12 cellular contexts compared by ENCODE assay signal in the genomic region with DNA sequence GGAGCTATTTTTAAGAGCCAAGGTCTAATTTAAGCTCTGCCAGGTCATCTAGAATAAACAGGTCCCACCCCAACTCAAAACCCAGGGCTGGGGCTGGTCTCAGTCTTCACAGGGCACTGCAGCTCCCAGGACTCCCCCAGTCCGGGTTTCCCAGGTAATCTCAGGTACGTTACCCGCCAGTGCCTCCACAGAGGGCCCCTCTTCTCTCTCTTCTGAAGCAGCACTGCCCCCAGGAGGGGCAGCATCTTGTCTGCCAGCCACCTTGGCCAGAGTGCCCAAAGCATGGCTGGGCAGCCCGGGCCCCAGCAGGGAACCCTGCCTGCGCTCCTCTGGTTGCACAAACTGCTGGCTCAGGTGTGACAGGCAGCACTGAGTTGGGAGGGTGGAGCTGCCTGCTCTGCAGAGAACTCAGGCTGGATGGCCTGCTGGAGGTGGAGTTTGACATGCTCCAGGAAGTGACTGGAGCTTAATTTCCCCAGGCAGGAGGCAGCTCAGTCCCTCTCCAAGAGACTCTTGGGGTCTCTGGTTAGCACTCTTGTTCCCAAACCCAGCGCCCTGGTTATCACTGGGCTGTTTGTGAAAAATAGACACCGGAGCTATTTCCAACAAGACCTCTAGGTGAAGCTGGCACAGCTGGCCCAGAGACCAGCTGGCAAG. TPM values are rescaled to one million over a fixed set of nuclear protein-coding genes. Genes with fewer than 3 reads are reported as not detected.
DNase-seq lines count a peak whose midpoint lies in the region; ATAC-seq, FAIRE-seq and TF ChIP-seq lines count a peak whose summit lies in the region.
"Had no signal": no experiment of that assay in that cellular context is flagged by ENCODE, and none has a peak within 500 bp of the region (broad histone marks: within the 10 kb centered on the region; RNA-seq: fewer than 3 reads in every experiment).

A gene with protein sequence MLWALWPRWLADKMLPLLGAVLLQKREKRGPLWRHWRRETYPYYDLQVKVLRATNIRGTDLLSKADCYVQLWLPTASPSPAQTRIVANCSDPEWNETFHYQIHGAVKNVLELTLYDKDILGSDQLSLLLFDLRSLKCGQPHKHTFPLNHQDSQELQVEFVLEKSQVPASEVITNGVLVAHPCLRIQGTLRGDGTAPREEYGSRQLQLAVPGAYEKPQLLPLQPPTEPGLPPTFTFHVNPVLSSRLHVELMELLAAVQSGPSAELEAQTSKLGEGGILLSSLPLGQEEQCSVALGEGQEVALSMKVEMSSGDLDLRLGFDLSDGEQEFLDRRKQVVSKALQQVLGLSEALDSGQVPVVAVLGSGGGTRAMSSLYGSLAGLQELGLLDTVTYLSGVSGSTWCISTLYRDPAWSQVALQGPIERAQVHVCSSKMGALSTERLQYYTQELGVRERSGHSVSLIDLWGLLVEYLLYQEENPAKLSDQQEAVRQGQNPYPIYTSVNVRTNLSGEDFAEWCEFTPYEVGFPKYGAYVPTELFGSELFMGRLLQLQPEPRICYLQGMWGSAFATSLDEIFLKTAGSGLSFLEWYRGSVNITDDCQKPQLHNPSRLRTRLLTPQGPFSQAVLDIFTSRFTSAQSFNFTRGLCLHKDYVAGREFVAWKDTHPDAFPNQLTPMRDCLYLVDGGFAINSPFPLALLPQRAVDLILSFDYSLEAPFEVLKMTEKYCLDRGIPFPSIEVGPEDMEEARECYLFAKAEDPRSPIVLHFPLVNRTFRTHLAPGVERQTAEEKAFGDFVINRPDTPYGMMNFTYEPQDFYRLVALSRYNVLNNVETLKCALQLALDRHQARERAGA (minus strand): TSS at position 371 of the 657 bp plus-strand sequence. CDS start 87 bp downstream, at position 284.

- 21 to 52% (median 24%) methylated on average over 7 of the region's 7 CpGs for WGBS in small intestine, 3 donors

- H3K9ac ChIP-seq in keratinocyte (ENCODE audit: control insufficient read depth, extremely low read depth, insufficient read depth, low read length) = peak within 1 kb of the TSS; percentile 53

- TF ChIP-seq CTCF in keratinocyte (optimal IDR thresholded peaks at IDR 0.05 in 1 of 3, IDR thresholded peaks at IDR 0.05 in 1 of 3, conservative IDR thresholded peaks at IDR 0.05 in 1 of 3; ENCODE audit: extremely low read depth in 1 of 3, insufficient read depth in 2 of 3, low read length in 3 of 3) = peak in 1 of 3 experiments; percentile 23

- POLR2A ChIA-PET in HEK293T (lab: Yijun Ruan, JAX) = interaction anchor here (0.9 kb wide), 1 partner anchor 184 kb away, joined by 3 read pairs; a partner anchor contains a TSS

- ATAC-seq in T-helper 17 cell (no peak), GM18498 (IDR thresholded peaks at IDR 0.05; ENCODE audit: unreplicated experiment) (no peak)

- no peak within 1 kb of the TSS for H3K4me3 Mint-ChIP-seq in T-helper 17 cell

- FAIRE-seq in keratinocyte (lab: Jason Lieb, UNC) = peak; percentile 93
- no peak for FAIRE-seq in small intestine (lab: Jason Lieb, UNC)
- FAIRE-seq: HTR-8/SVneo had no signal

- H4K20me1 ChIP-seq in keratinocyte (ENCODE audit: control insufficient read depth, extremely low read depth, insufficient read depth, low read length) = no peaks in the 10 kb centered on the region

- H3K9me3 ChIP-seq in T-helper 17 cell (ENCODE audit: control insufficient read depth, low read length, poor library complexity, severe bottlenecking) (no peaks in the 10 kb centered on the region), keratinocyte (ENCODE audit: control insufficient read depth, low read depth, low read length) (no peaks in the 10 kb centered on the region), small intestine (ENCODE audit: control insufficient read depth, low read depth) (no peaks in the 10 kb centered on the region)

- DNase-seq in DMS 273 (lab: John Stamatoyannopoulos, UW; ENCODE audit: unreplicated experiment) (peak; percentile 39), DMS 273 treated with DMSO at 0.1 percent for 48 hours (lab: John Stamatoyannopoulos, UW) (no peak), T-helper 17 cell (no peak), keratinocyte (ENCODE audit: low read depth, low spot score) (no peak), small intestine (peak; percentile 89), HEK293T (ENCODE audit: extremely low spot score) (no peak)
- no peak for DNase-seq in activated CD4-positive, alpha-beta T cell treated with anti-CD3 and anti-CD28 coated beads, Interleukin-2, amount 50 U/mL, for 4 hours
- DNase-seq: 8988T; activated naive CD4-positive, alpha-beta T cell; T1000 had no signal

- no peaks in the 10 kb centered on the region for H3K9me1 ChIP-seq in keratinocyte (ENCODE audit: control insufficient read depth, extremely low read depth, insufficient read depth, low read length)

- peak within 1 kb of the TSS; percentile 23 to 55 (median 24) for H3K4me3 ChIP-seq in keratinocyte (ENCODE audit: control insufficient read depth in 2 of 3, extremely low read depth in 1 of 3, insufficient read depth in 2 of 3, low read depth in 1 of 3, low read length in 3 of 3)
- H3K4me3 ChIP-seq in small intestine (ENCODE audit: low read depth in 1 of 2, low read length in 2 of 2) = peak within 1 kb of the TSS; percentile 13 to 56

- H3K36me3 ChIP-seq in keratinocyte (ENCODE audit: control insufficient read depth in 2 of 2, extremely low read depth in 1 of 2, insufficient read depth in 2 of 2, low read length in 2 of 2) (peaks cover 5 to 15% of the 10 kb centered on the region in 2 experiments), small intestine (ENCODE audit: control insufficient read depth in 2 of 2, insufficient read depth in 2 of 2, low read length in 2 of 2) (peaks cover 13 to 14% of the 10 kb centered on the region in 2 donors)

- H3K27ac Mint-ChIP-seq in T-helper 17 cell = peak within 1 kb of the TSS; percentile 63

- peak within 1 kb of the TSS; percentile 27 for H3K27ac ChIP-seq in keratinocyte (ENCODE audit: control insufficient read depth, insufficient read depth, low read length)
- peak within 1 kb of the TSS; percentile 73 to 79 for H3K27ac ChIP-seq in small intestine (ENCODE audit: low read depth in 1 of 2, low read length in 1 of 2)

- no peaks in the 10 kb centered on the region for H3K79me2 ChIP-seq in keratinocyte (ENCODE audit: control insufficient read depth, insufficient read depth, low read length)

- CTCF ChIA-PET in HEK293T (lab: Yijun Ruan, JAX) = no interaction called here

- peaks cover 2% of the 10 kb centered on the region for H3K36me3 Mint-ChIP-seq in T-helper 17 cell (ENCODE audit: low read depth)

- no peaks in the 10 kb centered on the region for H3K27me3 ChIP-seq in keratinocyte (ENCODE audit: control insufficient read depth, extremely low read depth, insufficient read depth, low read length)
- H3K27me3 ChIP-seq in small intestine (ENCODE audit: control insufficient read depth in 2 of 2, insufficient read depth in 2 of 2, low read length in 2 of 2) = no peaks in the 10 kb centered on the region

- H3K4me1 Mint-ChIP-seq in T-helper 17 cell = peaks cover 4% of the 10 kb centered on the region

- no peaks in the 10 kb centered on the region for H3K27me3 Mint-ChIP-seq in T-helper 17 cell

- dilution Hi-C loops in keratinocyte (cut with MboI; ENCODE audit: extremely low pct_ligation_motif_present, low sequenced_read_pairs) = no loop called here

- H3K4me1 ChIP-seq in keratinocyte (ENCODE audit: control insufficient read depth, extremely low read depth, insufficient read depth, low read length) (peaks cover 46% of the 10 kb centered on the region), small intestine (ENCODE audit: control insufficient read depth in 2 of 2, insufficient read depth in 1 of 2, low read depth in 1 of 2, low read length in 1 of 2) (no peaks in the 10 kb centered on the region)

- peak within 1 kb of the TSS; percentile 82 for H3K4me2 ChIP-seq in keratinocyte (ENCODE audit: control insufficient read depth, extremely low read depth, insufficient read depth, low read depth, low read length)

- H2AFZ ChIP-seq in keratinocyte (ENCODE audit: control insufficient read depth, low read length) = peak within 1 kb of the TSS; percentile 74

TF ChIP-seq in HEK293T, 16 proteins besides CTCF, POLR2A, EP300 and RAD21:
- no peak for TF ChIP-seq TARDBP (IDR thresholded peaks at IDR 0.05)
- no peak for TF ChIP-seq HDGF (IDR thresholded peaks at IDR 0.05; ENCODE audit: borderline replicate concordance)
- no peak for TF ChIP-seq CTBP1 (IDR thresholded peaks at IDR 0.05; ENCODE audit: borderline replicate concordance)
- TF ChIP-seq FOXK2 (IDR thresholded peaks at IDR 0.05) = no peak
- TF ChIP-seq ZNF384 (IDR thresholded peaks at IDR 0.05) = no peak
- TF ChIP-seq SP1 (IDR thresholded peaks at IDR 0.05) = no peak
- no peak for TF ChIP-seq FOXA1 (IDR thresholded peaks at IDR 0.05)
- TF ChIP-seq NFRKB (IDR thresholded peaks at IDR 0.05) = no peak
- TF ChIP-seq ELF4 (IDR thresholded peaks at IDR 0.05) = no peak
- TF ChIP-seq, protein P1, sequence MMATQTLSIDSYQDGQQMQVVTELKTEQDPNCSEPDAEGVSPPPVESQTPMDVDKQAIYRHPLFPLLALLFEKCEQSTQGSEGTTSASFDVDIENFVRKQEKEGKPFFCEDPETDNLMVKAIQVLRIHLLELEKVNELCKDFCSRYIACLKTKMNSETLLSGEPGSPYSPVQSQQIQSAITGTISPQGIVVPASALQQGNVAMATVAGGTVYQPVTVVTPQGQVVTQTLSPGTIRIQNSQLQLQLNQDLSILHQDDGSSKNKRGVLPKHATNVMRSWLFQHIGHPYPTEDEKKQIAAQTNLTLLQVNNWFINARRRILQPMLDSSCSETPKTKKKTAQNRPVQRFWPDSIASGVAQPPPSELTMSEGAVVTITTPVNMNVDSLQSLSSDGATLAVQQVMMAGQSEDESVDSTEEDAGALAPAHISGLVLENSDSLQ (IDR thresholded peaks at IDR 0.05) = no peak
- TF ChIP-seq BHLHE40 (IDR thresholded peaks at IDR 0.05; ENCODE audit: borderline replicate concordance) = no peak
- no peak for TF ChIP-seq FOXM1 (IDR thresholded peaks at IDR 0.05; ENCODE audit: borderline replicate concordance)
- no peak for TF ChIP-seq L3MBTL2 (conservative IDR thresholded peaks at IDR 0.05)
- no peak for TF ChIP-seq ARNT (IDR thresholded peaks at IDR 0.05)
- TF ChIP-seq SUZ12 (IDR thresholded peaks at IDR 0.05) = no peak
- no peak for TF ChIP-seq LEF1 (IDR thresholded peaks at IDR 0.05; ENCODE audit: borderline replicate concordance)
TF ChIP-seq in HEK293T: peak in this region for 0.

RNA-seq across cellular contexts. Expression of the gene that starts here (rescaled TPM):
- not detected for total RNA-seq in T-helper 17 cell
- polyA plus RNA-seq in keratinocyte = 1.1 to 15.5 TPM (median 4.4 TPM) in 3 replicates
- polyA plus RNA-seq in keratinocyte (2011; ENCODE audit: low read depth) = 24.5 TPM
- polyA plus RNA-seq in keratinocyte (2011; cell fraction: cytosol; rRNA removed) = 1.2 and 1.3 TPM in 2 replicates
- polyA plus RNA-seq in keratinocyte (2011; cell fraction: nucleus; rRNA removed) = 9.9 and 12.0 TPM in 2 replicates
- 1.8 and 38.4 TPM in 2 replicates for polyA plus RNA-seq in keratinocyte (2012; ENCODE audit: low replicate concordance)
- polyA minus RNA-seq in keratinocyte = 4.6 to 12.8 TPM (median 4.9 TPM) in 3 replicates
- polyA minus RNA-seq in keratinocyte (2011; cell fraction: cytosol; rRNA and poly(A)+ RNA removed) = 9.0 TPM
- 7.7 and 8.2 TPM in 2 replicates for polyA minus RNA-seq in keratinocyte (2011; cell fraction: nucleus; rRNA and poly(A)+ RNA removed)
- polyA plus RNA-seq in small intestine = 10 to 100 TPM in 2 of 3 donors, 1 to 10 TPM in 1; 8.6 to 27.5 (median 13.3) TPM

Comparison
In these comparisons a context has a peak if more than half of its experiments do, and no peak if none do; other contexts are left out.
1. DNase-seq: peak in DMS 273 (single experiment) and small intestine (single experiment); none in DMS 273 treated with DMSO at 0.1 percent for 48 hours (single experiment), T-helper 17 cell (0 of 3), keratinocyte (single experiment), activated CD4-positive, alpha-beta T cell treated with anti-CD3 and anti-CD28 coated beads, Interleukin-2, amount 50 U/mL, for 4 hours (0 of 2) and HEK293T (single experiment).